32 cellular contexts compared by ENCODE assay signal in genomic region chr16:20137909-20138308, GRCh38.
A peak's percentile ranks its signal among the peaks of the same experiment; 100 is the strongest.
DNase-seq lines count a peak whose midpoint lies in the region; ATAC-seq, FAIRE-seq and TF ChIP-seq lines count a peak whose summit lies in the region.
"Had no signal": no experiment of that assay in that cellular context is flagged by ENCODE, and none has a peak within 500 bp of the region (broad histone marks: within the 10 kb centered on the region; RNA-seq: fewer than 3 reads in every experiment).

No MANE protein-coding gene starts in this region.

- TF ChIP-seq RAD21 in HepG2 (CRISPR knock-in tag; IDR thresholded peaks at IDR 0.05) = no peak

- WGBS in HepG2 (ENCODE audit: low lambda C conversion rate) = 3% methylated on average over 2 of the region's 2 CpGs
- WGBS in right lobe of liver (ENCODE audit: insufficient coverage, low coverage, low lambda C conversion rate, missing lambda C conversion rate) = 34% methylated on average over 2 of the region's 2 CpGs

- H3K79me2 ChIP-seq in HepG2 (ENCODE audit: insufficient read depth, low read length) = no peaks in the 10 kb centered on the region
- H3K79me2 ChIP-seq in GM23338 (replicated peaks; ENCODE audit: insufficient read depth) = no peaks in the 10 kb centered on the region

- TF ChIP-seq CTCF in HepG2 (CRISPR knock-in tag; IDR thresholded peaks at IDR 0.05) (no peak), right lobe of liver (IDR thresholded peaks at IDR 0.05) (no peak), GM23338 (conservative IDR thresholded peaks at IDR 0.05; ENCODE audit: low read depth in 2 of 2) (no peak)

- H3K9me3 Mint-ChIP-seq in GM23338 = no peaks in the 10 kb centered on the region
- no peaks in the 10 kb centered on the region for H3K9me3 Mint-ChIP-seq in activated T-cell treated with anti-CD3 and anti-CD28 coated beads, Interleukin-2, amount 50 U/mL, for 24 hours
- H3K9me3 Mint-ChIP-seq: CD4-positive, alpha-beta T cell; CD8-positive, alpha-beta T cell had no signal

- H4K20me1 ChIP-seq in HepG2 (ENCODE audit: insufficient read depth, low read length) (no peaks in the 10 kb centered on the region), GM23338 (replicated peaks; ENCODE audit: insufficient read depth) (no peaks in the 10 kb centered on the region)
- H4K20me1 ChIP-seq: BLaER1; BLaER1 treated with 17β-estradiol and CSF1 and Interleukin-3, amounts not matched to agents 10 nM and 100 nM had no signal

- no peaks in the 10 kb centered on the region for H3F3A ChIP-seq in GM23338 (replicated peaks; ENCODE audit: low read depth)

- no peak for FAIRE-seq in HepG2 (lab: Jason Lieb, UNC)
- FAIRE-seq: A204.1, A549, D721Med had no signal

- H3K4me2 ChIP-seq in HepG2 (ENCODE audit: low read depth, low read length) (no peak overlapping the region), GM23338 (peak overlapping the region; percentile 4)
- H3K4me2 ChIP-seq: A549; BLaER1; BLaER1 treated with 17β-estradiol and CSF1 and Interleukin-3, amounts not matched to agents 10 nM and 100 nM had no signal

- H3K36me3 ChIP-seq in HepG2 (replicated peaks in 1 of 2; ENCODE audit: control insufficient read depth in 1 of 2, insufficient read depth in 2 of 2, low read length in 2 of 2) (no peaks in the 10 kb centered on the region), right lobe of liver (no peaks in the 10 kb centered on the region), GM23338 (ENCODE audit: insufficient read depth) (no peaks in the 10 kb centered on the region; the same call in 1 of the 2 replicates)
- H3K36me3 ChIP-seq: BE2C; BLaER1; BLaER1 treated with 17β-estradiol and CSF1 and Interleukin-3, amounts not matched to agents 10 nM and 100 nM had no signal

- CTCF ChIA-PET in HepG2 (lab: Yijun Ruan, JAX; ENCODE audit: low intra/inter-chr PET ratio, low total read pairs) = no interaction called here

- H3K27me3 Mint-ChIP-seq in GM23338 (ENCODE audit: insufficient read depth, low read depth, poor library complexity) = no peaks in the 10 kb centered on the region
- peaks cover 8% of the 10 kb centered on the region for H3K27me3 Mint-ChIP-seq in activated T-cell treated with anti-CD3 and anti-CD28 coated beads, Interleukin-2, amount 50 U/mL, for 24 hours

- TF ChIP-seq POLR2A in HepG2 (IDR thresholded peaks at IDR 0.05; ENCODE audit: insufficient read depth in 1 of 2, low read depth in 2 of 2, low read length in 2 of 2) (no peak), right lobe of liver (IDR thresholded peaks at IDR 0.05) (no peak)

- no peak overlapping the region for H3K4me3 Mint-ChIP-seq in GM23338
- H3K4me3 Mint-ChIP-seq in activated T-cell treated with anti-CD3 and anti-CD28 coated beads, Interleukin-2, amount 50 U/mL, for 24 hours = no peak overlapping the region
- H3K4me3 Mint-ChIP-seq: B cell; CD14-positive monocyte; CD4-positive, alpha-beta memory T cell; CD4-positive, alpha-beta T cell; CD4-positive, CD25-positive, alpha-beta regulatory T cell; CD8-positive, alpha-beta memory T cell; CD8-positive, alpha-beta T cell had no signal

- no peaks in the 10 kb centered on the region for H3K9me3 ChIP-seq in HepG2 (ENCODE audit: low read length)
- H3K9me3 ChIP-seq in right lobe of liver = no peaks in the 10 kb centered on the region
- H3K9me3 ChIP-seq: A549, BE2C, BLaER1, Caco-2 had no signal

- peaks cover 0 to 12% of the 10 kb centered on the region in 2 experiments; a peak in 1 of 5 replicates for H3K27me3 ChIP-seq in HepG2 (ENCODE audit: control insufficient read depth in 1 of 2, insufficient read depth in 2 of 2, low read length in 2 of 2)
- no peaks in the 10 kb centered on the region for H3K27me3 ChIP-seq in right lobe of liver
- H3K27me3 ChIP-seq in GM23338 (ENCODE audit: insufficient read depth) = no peaks in the 10 kb centered on the region
- H3K27me3 ChIP-seq: BE2C; BLaER1; BLaER1 treated with 17β-estradiol and CSF1 and Interleukin-3, amounts not matched to agents 10 nM and 100 nM had no signal

- H3K27ac Mint-ChIP-seq in GM23338 = no peak overlapping the region
- H3K27ac Mint-ChIP-seq in activated T-cell treated with anti-CD3 and anti-CD28 coated beads, Interleukin-2, amount 50 U/mL, for 24 hours = no peak overlapping the region
- H3K27ac Mint-ChIP-seq: B cell; CD14-positive monocyte; CD4-positive, alpha-beta memory T cell; CD4-positive, alpha-beta T cell; CD4-positive, CD25-positive, alpha-beta regulatory T cell; CD8-positive, alpha-beta memory T cell; CD8-positive, alpha-beta T cell had no signal

- ATAC-seq in HepG2 = no peak
- no peak for ATAC-seq in right lobe of liver
- no peak for ATAC-seq in GM23338
- ATAC-seq: A549; CD8-positive, alpha-beta T cell had no signal

- no peaks in the 10 kb centered on the region for H3K4me1 ChIP-seq in HepG2 (ENCODE audit: insufficient read depth, low read length)
- no peaks in the 10 kb centered on the region for H3K4me1 ChIP-seq in right lobe of liver
- H3K4me1 ChIP-seq in GM23338 (ENCODE audit: insufficient read depth) = peaks cover 13% of the 10 kb centered on the region
- H3K4me1 ChIP-seq: A549; BE2C; BLaER1 treated with 17β-estradiol and CSF1 and Interleukin-3, amounts not matched to agents 10 nM and 100 nM; Caco-2 had no signal

- no peak overlapping the region for H3K27ac ChIP-seq in HepG2 (ENCODE audit: extremely low read length, insufficient read depth, low read length)
- H3K27ac ChIP-seq in right lobe of liver = no peak overlapping the region
- H3K27ac ChIP-seq in GM23338 (ENCODE audit: low read depth) = no peak overlapping the region
- H3K27ac ChIP-seq: 22Rv1; A549; BLaER1; BLaER1 treated with 17β-estradiol and CSF1 and Interleukin-3, amounts not matched to agents 10 nM and 100 nM; C4-2B had no signal

- POLR2A ChIA-PET in HepG2 (lab: Yijun Ruan, JAX) = no interaction called here

- in situ Hi-C loops in HepG2 (cut with HindIII; ENCODE audit: extremely low pct_ligation_motif_present, low pct_unique_long_range_greater_than_20kb) = no loop called here

- H3K4me1 Mint-ChIP-seq in GM23338 = no peaks in the 10 kb centered on the region
- H3K4me1 Mint-ChIP-seq in activated T-cell treated with anti-CD3 and anti-CD28 coated beads, Interleukin-2, amount 50 U/mL, for 24 hours (ENCODE audit: low read depth) = no peaks in the 10 kb centered on the region
- H3K4me1 Mint-ChIP-seq: B cell; CD14-positive monocyte; CD4-positive, alpha-beta memory T cell; CD4-positive, CD25-positive, alpha-beta regulatory T cell; CD8-positive, alpha-beta memory T cell had no signal

- no TSS peak for BruUV-seq in HepG2 (replicated peaks; lab: Mats Ljungman, UMichigan)

- H3K9me2 ChIP-seq in GM23338 (ENCODE audit: insufficient read depth) = peaks cover 16% of the 10 kb centered on the region

- H3K36me3 Mint-ChIP-seq in GM23338 (ENCODE audit: low read depth) = no peaks in the 10 kb centered on the region
- no peaks in the 10 kb centered on the region for H3K36me3 Mint-ChIP-seq in activated T-cell treated with anti-CD3 and anti-CD28 coated beads, Interleukin-2, amount 50 U/mL, for 24 hours (ENCODE audit: low read depth)
- H3K36me3 Mint-ChIP-seq: CD14-positive monocyte; CD4-positive, alpha-beta memory T cell; CD4-positive, CD25-positive, alpha-beta regulatory T cell; CD8-positive, alpha-beta memory T cell; CD8-positive, alpha-beta T cell had no signal

- TF ChIP-seq EP300 in HepG2 (IDR thresholded peaks at IDR 0.05; ENCODE audit: low read depth in 2 of 2, low read length in 2 of 2) (no peak), HepG2 (CRISPR knock-in tag; IDR thresholded peaks at IDR 0.05; ENCODE audit: borderline replicate concordance) (no peak)

- intact Hi-C loops in HepG2 (cut with micrococcal nuclease; ENCODE audit: unreplicated experiment) = no loop called here
- intact Hi-C loops in right lobe of liver (cut with DNase I) = no loop called here

- no peak overlapping the region for H3K4me3 ChIP-seq in HepG2 (replicated peaks in 1 of 3; ENCODE audit: insufficient read depth in 1 of 3, low read depth in 2 of 3, low read length in 3 of 3)
- H3K4me3 ChIP-seq in right lobe of liver = no peak overlapping the region
- H3K4me3 ChIP-seq in GM23338 = no peak overlapping the region; the same call in 1 of the 2 replicates
- H3K4me3 ChIP-seq: A549; BLaER1; BLaER1 treated with 17β-estradiol and CSF1 and Interleukin-3, amounts not matched to agents 10 nM and 100 nM had no signal

- no peak overlapping the region for H2AFZ ChIP-seq in HepG2 (ENCODE audit: low read length)
- 0 out of 2 replicates have a peak overlapping the region, but pooled peaks have one; percentile 1 for H2AFZ ChIP-seq in GM23338

- DNase-seq in HepG2 (ENCODE audit: low spot score) (no peak), right lobe of liver (no peak), GM23338 (ENCODE audit: low spot score) (no peak)
- no peak for DNase-seq in activated T-cell treated with anti-CD3 and anti-CD28 coated beads, Interleukin-2, amount 50 U/mL, for 24 hours
- DNase-seq: 8988T; AML-193; BE2C; C1 segment of cervical spinal cord; Caco-2; Calu3; CD4-positive, alpha-beta memory T cell; CD4-positive, alpha-beta T cell; CD4-positive, CD25-positive, alpha-beta regulatory T cell; CD8-positive, alpha-beta memory T cell; CD8-positive, alpha-beta T cell; COR-L47; DMS 273 treated with DMSO at 0.1 percent for 48 hours; DMS153; DMS53; DMS79; DMS79 treated with DMSO at 0.1 percent for 48 hours; DND-41; EL had no signal

- H3K9ac ChIP-seq in HepG2 (ENCODE audit: insufficient read depth, low read depth, low read length) = no peak overlapping the region
- H3K9ac ChIP-seq: BLaER1; BLaER1 treated with 17β-estradiol and CSF1 and Interleukin-3, amounts not matched to agents 10 nM and 100 nM had no signal

TF ChIP-seq in HepG2, 621 proteins besides CTCF, POLR2A, EP300 and RAD21:
- no peak for TF ChIP-seq SMAD3 (CRISPR knock-in tag; IDR thresholded peaks at IDR 0.05)
- peak; percentile 95 for TF ChIP-seq HNRNPK (IDR thresholded peaks at IDR 0.05; ENCODE audit: low read depth, low read length, poor library complexity, severe bottlenecking)

TF ChIP-seq in GM23338, 12 proteins besides CTCF, POLR2A, EP300 and RAD21 (continues in another document):
- TF ChIP-seq EZH2phosphoT487 (IDR thresholded peaks at IDR 0.05; ENCODE audit: unreplicated experiment) = no peak
